19 cellular contexts compared by ENCODE assay signal in genomic region chr1:202230061-202230938, GRCh38. TPM values are rescaled to one million over a fixed set of nuclear protein-coding genes. Genes with fewer than 3 reads are reported as not detected.
"Had no signal": no experiment of that assay in that cellular context is flagged by ENCODE, and none has a peak within 500 bp of the region (broad histone marks: within the 10 kb centered on the region; RNA-seq: fewer than 3 reads in every experiment).

No MANE protein-coding gene starts in this region.

- H3K4me1 ChIP-seq: breast epithelium, esophagus muscularis mucosa, gastrocnemius medialis, testis, upper lobe of left lung had no signal

- H3K4me3 ChIP-seq: breast epithelium, colonic mucosa, esophagus muscularis mucosa, gastrocnemius medialis, lung, spleen, testis, upper lobe of left lung had no signal

- H3K27ac ChIP-seq: breast epithelium, colonic mucosa, esophagus muscularis mucosa, gastrocnemius medialis, spleen, testis, upper lobe of left lung had no signal

- DNase-seq: activated B cell treated with CpG ODN at 0.5 μM for 24 hours; activated CD4-positive, alpha-beta T cell treated with anti-CD3 and anti-CD28 coated beads for 36 hours; activated CD4-positive, alpha-beta T cell treated with anti-CD3 and anti-CD28 coated beads, Interleukin-2, amount 50 U/mL, for 4 hours; activated CD8-positive, alpha-beta memory T cell treated with anti-CD3 and anti-CD28 coated beads for 24 hours; activated CD8-positive, alpha-beta memory T cell treated with anti-CD3 and anti-CD28 coated beads, Interleukin-2, amount 50 U/mL, for 4 hours; activated T-cell treated with anti-CD3 and anti-CD28 coated beads, Interleukin-2, amount 50 U/mL, for 24 hours; gastrocnemius medialis; head of caudate nucleus; naive thymus-derived CD4-positive, alpha-beta T cell; spleen; stimulated activated CD4-positive, alpha-beta T cell treated with anti-CD3 and anti-CD28 coated beads, Interleukin-4, amount 100 ng/mL, for 1 hour; stimulated activated naive CD4-positive, alpha-beta T cell; T-helper 1 cell; testis; upper lobe of left lung had no signal

- H3K36me3 ChIP-seq: breast epithelium, colonic mucosa, esophagus muscularis mucosa, gastrocnemius medialis, spleen, upper lobe of left lung had no signal

- H3K27me3 ChIP-seq: breast epithelium, colonic mucosa, gastrocnemius medialis, spleen, testis, upper lobe of left lung had no signal

- H3K9me3 ChIP-seq: breast epithelium, colonic mucosa, esophagus muscularis mucosa, gastrocnemius medialis, spleen, testis, upper lobe of left lung had no signal

RNA-seq across cellular contexts. Expression of gene LGR6, which starts 36.7 kb away (rescaled TPM):
- total RNA-seq: activated B cell treated with CpG ODN at 0.5 μM for 24 hours had no signal
